Comparison of ENCODE assay signal across 9 cellular contexts in genomic region chr7:148564275-148564951, GRCh38. TPM values are rescaled to one million over a fixed set of nuclear protein-coding genes. Genes with fewer than 3 reads are reported as not detected.
A peak's percentile ranks its signal among the peaks of the same experiment; 100 is the strongest.
DNase-seq lines count a peak whose midpoint lies in the region; ATAC-seq and TF ChIP-seq lines count a peak whose summit lies in the region.
"Not testable (repeated sequence)": the region's sequence is repeated elsewhere in the genome, so short reads cannot be mapped to it uniquely, and the experiment has no call there.
"Had no signal": no experiment of that assay in that cellular context is flagged by ENCODE, and none has a peak within 500 bp of the region (broad histone marks: within the 10 kb centered on the region; RNA-seq: fewer than 3 reads in every experiment).

No MANE protein-coding gene starts in this region.

- H3K36me3 Mint-ChIP-seq in activated naive CD4-positive, alpha-beta T cell treated with anti-CD3 and anti-CD28 coated beads for 36 hours (ENCODE audit: low read depth): not testable (repeated sequence)

- H3K4me3 Mint-ChIP-seq in activated naive CD4-positive, alpha-beta T cell treated with anti-CD3 and anti-CD28 coated beads for 36 hours: peak overlapping the region; percentile 11

- H3K27me3 Mint-ChIP-seq in activated naive CD4-positive, alpha-beta T cell treated with anti-CD3 and anti-CD28 coated beads for 36 hours (ENCODE audit: low read depth): not testable (repeated sequence)

- intact Hi-C loops in activated naive CD4-positive, alpha-beta T cell treated with anti-CD3 and anti-CD28 coated beads for 36 hours (cut with micrococcal nuclease): loop anchor here (1.0 to 2.0 kb wide), 6 partner anchors 29 to 349 kb away; no protein-coding TSS in a partner anchor
- intact Hi-C loops in gastrocnemius medialis (cut with DNase I; ENCODE audit: low total_unique reads): not testable (repeated sequence)

- H3K4me3 ChIP-seq in RWPE2 (ENCODE audit: severe bottlenecking); fibroblast of the aortic adventitia (ENCODE audit: low read depth, low read length); gastrocnemius medialis: not testable (repeated sequence)
- H3K4me3 ChIP-seq in upper lobe of left lung: peak overlapping the region in 1 of 4 donors; percentile 9

- in situ Hi-C loops in gastrocnemius medialis (cut with MboI; ENCODE audit: low sequenced_read_pairs in 4 of 4): not testable (repeated sequence)

- H3K36me3 ChIP-seq in RWPE2 (ENCODE audit: low read depth); gastrocnemius medialis; upper lobe of left lung: not testable (repeated sequence)

- peak overlapping the region; percentile 47 for H3K27ac ChIP-seq in RWPE2 (ENCODE audit: poor library complexity, severe bottlenecking)
- H3K27ac ChIP-seq in gastrocnemius medialis: peak overlapping the region in 3 of 4 donors; percentile 18 to 63 (median 37)
- peak overlapping the region; percentile 36 to 69 (median 54) for H3K27ac ChIP-seq in upper lobe of left lung

- 33 to 35% methylated on average over 3 to 4 of the region's 4 CpGs for WGBS in upper lobe of left lung, 2 donors

- H3K9me3 Mint-ChIP-seq in activated naive CD4-positive, alpha-beta T cell treated with anti-CD3 and anti-CD28 coated beads for 36 hours: not testable (repeated sequence)

- H3K4me1 Mint-ChIP-seq in activated naive CD4-positive, alpha-beta T cell treated with anti-CD3 and anti-CD28 coated beads for 36 hours (ENCODE audit: low read depth): peaks cover 22% of the 10 kb centered on the region

- not testable (repeated sequence) for H3K4me1 ChIP-seq in RWPE2 (ENCODE audit: insufficient read depth, poor library complexity, severe bottlenecking); gastrocnemius medialis
- peaks cover 0 to 13% (median 8%) of the 10 kb centered on the region in 4 donors for H3K4me1 ChIP-seq in upper lobe of left lung

- DNase-seq in HCEC 1CT (peak; percentile 29), fibroblast of the aortic adventitia (ENCODE audit: low read depth) (peak; percentile 75)
- DNase-seq in RWPE2 (ENCODE audit: low spot score); gastrocnemius medialis; upper lobe of left lung: not testable (repeated sequence)
- DNase-seq in activated naive CD4-positive, alpha-beta T cell treated with anti-CD3 and anti-CD28 coated beads for 36 hours: peak; percentile 71

- not testable (repeated sequence) for TF ChIP-seq EP300 in upper lobe of left lung (IDR thresholded peaks at IDR 0.05)

- not testable (repeated sequence) for H3K27me3 ChIP-seq in RWPE2 (ENCODE audit: insufficient read depth, poor library complexity, severe bottlenecking); gastrocnemius medialis; upper lobe of left lung

- H3K9me3 ChIP-seq in RWPE2 (ENCODE audit: severe bottlenecking); gastrocnemius medialis; upper lobe of left lung: not testable (repeated sequence)

- TF ChIP-seq POLR2A in gastrocnemius medialis (IDR thresholded peaks at IDR 0.05); upper lobe of left lung (IDR thresholded peaks at IDR 0.05): not testable (repeated sequence)

- TF ChIP-seq CTCF in RWPE2 (IDR thresholded peaks at IDR 0.05; ENCODE audit: poor library complexity, severe bottlenecking); fibroblast of the aortic adventitia (IDR thresholded peaks at IDR 0.05; ENCODE audit: insufficient read depth, low read length); gastrocnemius medialis (IDR thresholded peaks at IDR 0.05 in 4 of 5, conservative IDR thresholded peaks at IDR 0.05 in 1 of 5); upper lobe of left lung (IDR thresholded peaks at IDR 0.05): not testable (repeated sequence)

- peak overlapping the region; percentile 89 for H3K27ac Mint-ChIP-seq in activated naive CD4-positive, alpha-beta T cell treated with anti-CD3 and anti-CD28 coated beads for 36 hours

- ATAC-seq in GM18861 (IDR thresholded peaks at IDR 0.05; ENCODE audit: unreplicated experiment): peak; percentile 94
- peak; percentile 83 for ATAC-seq in HG03520 (IDR thresholded peaks at IDR 0.05; ENCODE audit: unreplicated experiment)
- peak; percentile 33; the same call in 1 of the 3 replicates for ATAC-seq in RWPE2 (ENCODE audit: low read depth)
- not testable (repeated sequence) for ATAC-seq in gastrocnemius medialis
- ATAC-seq in upper lobe of left lung (ENCODE audit: low FRiP score in 2 of 2): peak in 1 of 2 donors; percentile 58

- CTCF ChIA-PET in activated naive CD4-positive, alpha-beta T cell treated with anti-CD3 and anti-CD28 coated beads for 36 hours (lab: Charles Lee): interaction anchor here (0.9 to 3.8 kb wide), 5 partner anchors 11 to 441 kb away, joined by 3 to 25 read pairs (median 3); no protein-coding TSS in a partner anchor

RNA-seq across cellular contexts. Expression of gene C7orf33, which starts 26.2 kb away (rescaled TPM):
- total RNA-seq in activated naive CD4-positive, alpha-beta T cell treated with anti-CD3 and anti-CD28 coated beads for 36 hours: not detected
- total RNA-seq in fibroblast of the aortic adventitia (ENCODE audit: low replicate concordance) (not detected in 2 replicates), gastrocnemius medialis (not detected), upper lobe of left lung (not detected)
- total RNA-seq: omental fat pad had no signal
